Comparison of ENCODE assay signal across 32 cellular contexts in the genomic region with DNA sequence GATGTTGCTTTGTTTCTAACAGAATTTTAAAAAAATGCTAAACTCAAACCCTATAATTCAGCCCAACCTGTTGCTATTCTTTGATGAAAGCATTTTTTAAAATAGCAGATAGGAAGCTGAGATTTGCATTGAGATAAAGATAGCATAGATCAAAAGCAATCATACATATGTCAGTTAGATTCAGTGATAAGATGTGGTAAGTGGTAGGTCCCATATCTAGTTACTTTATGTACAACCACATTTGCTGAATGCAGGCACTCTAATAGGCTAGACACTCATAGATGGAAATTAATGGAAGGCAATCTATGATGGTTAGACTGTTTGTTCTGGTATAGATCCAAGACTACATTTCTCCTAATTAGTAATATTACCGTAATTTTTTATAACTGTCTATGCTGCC. TPM values are rescaled to one million over a fixed set of nuclear protein-coding genes. Genes with fewer than 3 reads are reported as not detected.
DNase-seq lines count a peak whose midpoint lies in the region; ATAC-seq and TF ChIP-seq lines count a peak whose summit lies in the region.
"Had no signal": no experiment of that assay in that cellular context is flagged by ENCODE, and none has a peak within 500 bp of the region (broad histone marks: within the 10 kb centered on the region; RNA-seq: fewer than 3 reads in every experiment).

No MANE protein-coding gene starts in this region.

- no peaks in the 10 kb centered on the region for H3K9me3 Mint-ChIP-seq in CD4-positive, alpha-beta T cell
- no peaks in the 10 kb centered on the region for H3K9me3 Mint-ChIP-seq in effector memory CD8-positive, alpha-beta T cell
- H3K9me3 Mint-ChIP-seq: activated CD4-positive, alpha-beta T cell treated with anti-CD3 and anti-CD28 coated beads, Interleukin-2, amount 10 ng/mL, durations not matched to agents 24 days and 14 days; activated naive CD8-positive, alpha-beta T cell treated with anti-CD3 and anti-CD28 coated beads, Interleukin-2, amount 10 ng/mL, durations not matched to agents 7 days and 5 days; activated T-cell treated with anti-CD3 and anti-CD28 coated beads, Interleukin-2, amount 50 U/mL, for 24 hours; GM23338; HFFc6; immature natural killer cell; neural crest cell; stimulated activated effector memory CD8-positive, alpha-beta T cell treated with anti-CD3 and anti-CD28 coated beads, Interleukin-12 subunit alpha, Interleukin-12 subunit beta, amount 100 ng/mL, for 72 hours had no signal

- no peak overlapping the region for H3K27ac Mint-ChIP-seq in CD4-positive, alpha-beta T cell
- H3K27ac Mint-ChIP-seq in effector memory CD8-positive, alpha-beta T cell = no peak overlapping the region
- H3K27ac Mint-ChIP-seq: activated CD4-positive, alpha-beta T cell treated with anti-CD3 and anti-CD28 coated beads, Interleukin-2, amount 10 ng/mL, durations not matched to agents 24 days and 14 days; activated naive CD8-positive, alpha-beta T cell treated with anti-CD3 and anti-CD28 coated beads, Interleukin-2, amount 10 ng/mL, durations not matched to agents 7 days and 5 days; activated T-cell treated with anti-CD3 and anti-CD28 coated beads, Interleukin-2, amount 50 U/mL, for 24 hours; GM23338; HFFc6; IgD-negative memory B cell; immature natural killer cell; stimulated activated effector memory CD8-positive, alpha-beta T cell treated with anti-CD3 and anti-CD28 coated beads, Interleukin-12 subunit alpha, Interleukin-12 subunit beta, amount 100 ng/mL, for 72 hours had no signal

- no peaks in the 10 kb centered on the region for H3K36me3 Mint-ChIP-seq in CD4-positive, alpha-beta T cell (ENCODE audit: low read depth)
- no peaks in the 10 kb centered on the region for H3K36me3 Mint-ChIP-seq in effector memory CD8-positive, alpha-beta T cell (ENCODE audit: insufficient read depth)
- H3K36me3 Mint-ChIP-seq: activated naive CD8-positive, alpha-beta T cell treated with anti-CD3 and anti-CD28 coated beads, Interleukin-2, amount 10 ng/mL, durations not matched to agents 7 days and 5 days; stimulated activated effector memory CD8-positive, alpha-beta T cell treated with anti-CD3 and anti-CD28 coated beads, Interleukin-12 subunit alpha, Interleukin-12 subunit beta, amount 100 ng/mL, for 72 hours had no signal

- H3K9me3 ChIP-seq in CD4-positive, alpha-beta T cell (ENCODE audit: control insufficient read depth, low read length) = no peaks in the 10 kb centered on the region
- H3K9me3 ChIP-seq in HEK293 (ENCODE audit: control insufficient read depth, insufficient read depth, low read depth, low read length) (no peaks in the 10 kb centered on the region), WERI-Rb-1 (ENCODE audit: severe bottlenecking) (no peaks in the 10 kb centered on the region)
- H3K9me3 ChIP-seq: tibial nerve had no signal

- CTCF ChIA-PET in CD4-positive, alpha-beta T cell (lab: Charles Lee) = no interaction called here
- CTCF ChIA-PET in HEK293 (lab: Yijun Ruan, JAX) = no interaction called here

- POLR2A ChIA-PET in CD4-positive, alpha-beta T cell (lab: Charles Lee) = no interaction called here
- POLR2A ChIA-PET in HEK293 (lab: Yijun Ruan, JAX) = no interaction called here

- H3K27ac ChIP-seq in CD4-positive, alpha-beta T cell (ENCODE audit: low read depth, low read length) = no peak overlapping the region
- H3K27ac ChIP-seq in HEK293 (ENCODE audit: extremely low read depth, low read depth, low read length) = no peak overlapping the region
- no peak overlapping the region for H3K27ac ChIP-seq in WERI-Rb-1
- H3K27ac ChIP-seq: coronary artery, parathyroid adenoma, tibial nerve, VCaP had no signal

- intact Hi-C loops in CD4-positive, alpha-beta T cell (cut with DNase I, micrococcal nuclease) = no loop called here

- no peaks in the 10 kb centered on the region for H3K27me3 Mint-ChIP-seq in CD4-positive, alpha-beta T cell
- H3K27me3 Mint-ChIP-seq in effector memory CD8-positive, alpha-beta T cell = peaks cover 0 to 11% of the 10 kb centered on the region in 2 donors
- H3K27me3 Mint-ChIP-seq: activated T-cell treated with anti-CD3 and anti-CD28 coated beads, Interleukin-2, amount 50 U/mL, for 24 hours; IgD-negative memory B cell had no signal

- ATAC-seq in CD4-positive, alpha-beta T cell (ENCODE audit: poor library complexity) = peak; percentile 51
- peak; percentile 40 for ATAC-seq in effector memory CD8-positive, alpha-beta T cell (replicated peaks)
- ATAC-seq in omental fat pad (ENCODE audit: low FRiP score) (no peak), HG02870 (IDR thresholded peaks at IDR 0.05; ENCODE audit: unreplicated experiment) (no peak)
- ATAC-seq: GM23338; left cardiac atrium; Panc1; stimulated activated effector memory CD8-positive, alpha-beta T cell treated with anti-CD3 and anti-CD28 coated beads, Interleukin-12 subunit alpha, Interleukin-12 subunit beta, amount 100 ng/mL, for 72 hours had no signal

- H3K4me1 ChIP-seq in HEK293 (ENCODE audit: control insufficient read depth, insufficient read depth, low read length) = no peaks in the 10 kb centered on the region
- H3K4me1 ChIP-seq: parathyroid adenoma, tibial nerve had no signal

- TF ChIP-seq CTCF in CD4-positive, alpha-beta T cell (IDR thresholded peaks at IDR 0.05) = no peak
- TF ChIP-seq CTCF in HEK293 (tag by site-specific recombination; IDR thresholded peaks at IDR 0.05) (no peak), WERI-Rb-1 (IDR thresholded peaks at IDR 0.05; ENCODE audit: low read depth, low read length) (no peak), omental fat pad (IDR thresholded peaks at IDR 0.05) (no peak)

- peaks cover 13% of the 10 kb centered on the region for H3K4me1 Mint-ChIP-seq in CD4-positive, alpha-beta T cell (ENCODE audit: low read depth)
- H3K4me1 Mint-ChIP-seq in effector memory CD8-positive, alpha-beta T cell (ENCODE audit: low read depth in 2 of 2) = no peaks in the 10 kb centered on the region
- H3K4me1 Mint-ChIP-seq: activated CD4-positive, alpha-beta T cell treated with anti-CD3 and anti-CD28 coated beads, Interleukin-2, amount 10 ng/mL, durations not matched to agents 24 days and 14 days; activated naive CD8-positive, alpha-beta T cell treated with anti-CD3 and anti-CD28 coated beads, Interleukin-2, amount 10 ng/mL, durations not matched to agents 7 days and 5 days; neural crest cell; stimulated activated effector memory CD8-positive, alpha-beta T cell treated with anti-CD3 and anti-CD28 coated beads, Interleukin-12 subunit alpha, Interleukin-12 subunit beta, amount 100 ng/mL, for 72 hours had no signal

- H3K4me3 ChIP-seq in HEK293 (ENCODE audit: low read depth, low read length) (no peak overlapping the region), WERI-Rb-1 (ENCODE audit: low read depth, low read length) (no peak overlapping the region)
- H3K4me3 ChIP-seq: coronary artery, GM23338, tibial nerve had no signal

- H3K36me3 ChIP-seq in HEK293 (ENCODE audit: control insufficient read depth in 2 of 2, insufficient read depth in 1 of 2, low read length in 2 of 2) (no peaks in the 10 kb centered on the region), WERI-Rb-1 (no peaks in the 10 kb centered on the region)

- DNase-seq in CD4-positive, alpha-beta T cell = no peak
- peak; percentile 54 for DNase-seq in NCI-H526 treated with DMSO at 0.1 percent for 48 hours (lab: John Stamatoyannopoulos, UW)
- DNase-seq in effector memory CD8-positive, alpha-beta T cell = no peak
- DNase-seq in WERI-Rb-1 = no peak
- DNase-seq in omental fat pad (ENCODE audit: low spot score) = no peak
- DNase-seq: activated CD4-positive, alpha-beta T cell treated with anti-CD3 and anti-CD28 coated beads, Interleukin-2, amount 10 ng/mL, durations not matched to agents 24 days and 14 days; activated gamma-delta T cell; activated naive CD8-positive, alpha-beta T cell treated with anti-CD3 and anti-CD28 coated beads, Interleukin-2, amount 10 ng/mL, durations not matched to agents 7 days and 5 days; activated T-cell treated with anti-CD3 and anti-CD28 coated beads, Interleukin-2, amount 50 U/mL, for 24 hours; aorta; Calu3; effector CD8-positive, alpha-beta T cell; erythroblast; HFFc6; immature natural killer cell; left cardiac atrium; NCI-H1417; NCI-H2081 treated with DMSO at 0.1 percent for 48 hours; NK-92 treated with Interleukin-12 subunit alpha and Interleukin-12 subunit beta, amount 100 ng/mL, for 24 hours; retina; Right ventricle myocardium superior had no signal

- no peak overlapping the region for H3K4me3 Mint-ChIP-seq in CD4-positive, alpha-beta T cell
- H3K4me3 Mint-ChIP-seq in effector memory CD8-positive, alpha-beta T cell = no peak overlapping the region
- H3K4me3 Mint-ChIP-seq: activated CD4-positive, alpha-beta T cell treated with anti-CD3 and anti-CD28 coated beads, Interleukin-2, amount 10 ng/mL, durations not matched to agents 24 days and 14 days; activated naive CD8-positive, alpha-beta T cell treated with anti-CD3 and anti-CD28 coated beads, Interleukin-2, amount 10 ng/mL, durations not matched to agents 7 days and 5 days; activated T-cell treated with anti-CD3 and anti-CD28 coated beads, Interleukin-2, amount 50 U/mL, for 24 hours; GM23338; HFFc6; IgD-negative memory B cell; immature natural killer cell; neural crest cell; stimulated activated effector memory CD8-positive, alpha-beta T cell treated with anti-CD3 and anti-CD28 coated beads, Interleukin-12 subunit alpha, Interleukin-12 subunit beta, amount 100 ng/mL, for 72 hours had no signal

- no peaks in the 10 kb centered on the region for H3K27me3 ChIP-seq in CD4-positive, alpha-beta T cell (ENCODE audit: control insufficient read depth, insufficient read depth, low read length)
- H3K27me3 ChIP-seq in WERI-Rb-1 (ENCODE audit: insufficient read depth, low read depth, severe bottlenecking) = no peaks in the 10 kb centered on the region
- H3K27me3 ChIP-seq: tibial nerve had no signal

TF ChIP-seq in HEK293, 187 proteins besides CTCF, POLR2A, EP300 and RAD21:
- TF ChIP-seq ZNF335 (tag by site-specific recombination; conservative IDR thresholded peaks at IDR 0.05) (no peak), ZNF404 (tag by site-specific recombination; IDR thresholded peaks at IDR 0.05) (no peak), FEZF1 (tag by site-specific recombination; IDR thresholded peaks at IDR 0.05) (no peak), SCRT2 (tag by site-specific recombination; IDR thresholded peaks at IDR 0.05) (peak; percentile 16; the same call in 1 of the 2 replicates), TCF7L2 (IDR thresholded peaks at IDR 0.05; ENCODE audit: borderline replicate concordance, low read depth, low read length) (no peak), ZNF211 (tag by site-specific recombination; IDR thresholded peaks at IDR 0.05; ENCODE audit: low read depth) (no peak), ZNF16 (tag by site-specific recombination; IDR thresholded peaks at IDR 0.05; ENCODE audit: low read depth) (no peak)
TF ChIP-seq in HEK293: peak in this region for 1.

RNA-seq across cellular contexts. Expression of gene C1D, which starts 27.2 kb away (rescaled TPM):
- total RNA-seq in CD4-positive, alpha-beta T cell = 10 to 100 TPM; 16.2 to 16.4 TPM
- total RNA-seq in omental fat pad = 10 to 100 TPM; 25.0 to 36.8 (median 33.7) TPM

Comparison
In these comparisons a context has a peak if more than half of its experiments do, and no peak if none do; other contexts are left out.
1. ATAC-seq: peak in CD4-positive, alpha-beta T cell (single experiment) and effector memory CD8-positive, alpha-beta T cell (single experiment); none in omental fat pad (single experiment) and HG02870 (single experiment).